Comparison of ENCODE assay signal across 35 cellular contexts in the genomic region with DNA sequence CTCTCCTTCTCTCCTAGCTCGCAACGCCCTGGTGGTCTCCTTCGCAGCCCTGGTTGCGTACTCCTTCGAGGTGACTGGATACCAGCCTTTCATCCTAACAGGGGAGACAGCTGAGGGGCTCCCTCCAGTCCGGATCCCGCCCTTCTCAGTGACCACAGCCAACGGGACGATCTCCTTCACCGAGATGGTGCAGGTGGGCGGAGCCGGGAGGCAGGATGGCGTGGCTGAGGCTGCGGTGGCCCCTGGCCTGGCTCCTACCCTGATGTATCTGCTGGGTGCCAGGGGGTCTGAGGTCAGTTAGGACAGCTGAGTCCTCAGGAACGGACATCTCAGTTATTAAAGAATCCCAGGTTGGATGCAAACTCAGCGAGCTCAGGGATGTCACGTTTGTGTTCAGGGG.
"Had no signal": no experiment of that assay in that cellular context is flagged by ENCODE, and none has a peak within 500 bp of the region (broad histone marks: within the 10 kb centered on the region; RNA-seq: fewer than 3 reads in every experiment).

No MANE protein-coding gene starts in this region.

- H3K4me1 ChIP-seq: adrenal gland, body of pancreas, esophagus squamous epithelium, gastroesophageal sphincter had no signal

- ATAC-seq: activated CD4-positive, alpha-beta T cell treated with anti-CD3 and anti-CD28 coated beads for 36 hours; activated CD8-positive, alpha-beta memory T cell treated with anti-CD3 and anti-CD28 coated beads, Interleukin-2, amount 10 ng/mL, durations not matched to agents 7 days and 5 days; activated CD8-positive, alpha-beta T cell treated with anti-CD3 and anti-CD28 coated beads, Interleukin-2, amount 10 ng/mL, durations not matched to agents 7 days and 5 days; activated naive CD8-positive, alpha-beta T cell treated with anti-CD3 and anti-CD28 coated beads, Interleukin-2, amount 50 U/mL, for 24 hours; body of pancreas; effector memory CD8-positive, alpha-beta T cell; gastroesophageal sphincter; T-helper 17 cell had no signal

- H3K4me1 Mint-ChIP-seq: activated CD4-positive, alpha-beta T cell treated with anti-CD3 and anti-CD28 coated beads for 36 hours; activated CD4-positive, alpha-beta T cell treated with anti-CD3 and anti-CD28 coated beads, Interleukin-2, amount 10 ng/mL, durations not matched to agents 24 days and 14 days; activated CD8-positive, alpha-beta memory T cell treated with anti-CD3 and anti-CD28 coated beads, Interleukin-2, amount 10 ng/mL, durations not matched to agents 7 days and 5 days; activated naive CD4-positive, alpha-beta T cell treated with anti-CD3 and anti-CD28 coated beads, Interleukin-2, amount 50 U/mL, for 24 hours; activated naive CD8-positive, alpha-beta T cell treated with anti-CD3 and anti-CD28 coated beads for 36 hours; activated naive CD8-positive, alpha-beta T cell treated with anti-CD3 and anti-CD28 coated beads, Interleukin-2, amount 50 U/mL, for 24 hours had no signal

- H3K4me3 ChIP-seq: adrenal gland, body of pancreas, esophagus squamous epithelium, gastroesophageal sphincter had no signal

- H3K27ac ChIP-seq: adrenal gland, body of pancreas, epithelial cell of prostate, esophagus squamous epithelium, gastroesophageal sphincter, WERI-Rb-1 had no signal

- H3K4me3 Mint-ChIP-seq: activated CD4-positive, alpha-beta memory T cell treated with anti-CD3 and anti-CD28 coated beads for 36 hours; activated CD4-positive, alpha-beta T cell treated with anti-CD3 and anti-CD28 coated beads for 36 hours; activated CD4-positive, alpha-beta T cell treated with anti-CD3 and anti-CD28 coated beads, Interleukin-2, amount 10 ng/mL, durations not matched to agents 24 days and 14 days; activated CD8-positive, alpha-beta memory T cell treated with anti-CD3 and anti-CD28 coated beads, Interleukin-2, amount 10 ng/mL, durations not matched to agents 7 days and 5 days; activated CD8-positive, alpha-beta T cell treated with anti-CD3 and anti-CD28 coated beads, Interleukin-2, amount 10 ng/mL, durations not matched to agents 7 days and 5 days; activated naive CD4-positive, alpha-beta T cell treated with anti-CD3 and anti-CD28 coated beads for 36 hours; activated naive CD4-positive, alpha-beta T cell treated with anti-CD3 and anti-CD28 coated beads, Interleukin-2, amount 50 U/mL, for 24 hours; activated naive CD8-positive, alpha-beta T cell treated with anti-CD3 and anti-CD28 coated beads for 36 hours; activated naive CD8-positive, alpha-beta T cell treated with anti-CD3 and anti-CD28 coated beads, Interleukin-2, amount 50 U/mL, for 24 hours; activated T-helper 1 cell treated with anti-CD3 and anti-CD28 coated beads, Interleukin-12 subunit alpha, Interleukin-12 subunit beta, Interleukin-2, Interleukin-4 antibody, amounts not matched to agents 30 ng/mL and 10 ng/mL and 1 ng/mL, durations not matched to agents 14 hours and 24 hours and 36 hours; effector memory CD8-positive, alpha-beta T cell; T-helper 17 cell; T-helper 2 cell treated with Interferon-gamma antibody and Interleukin-4, amounts not matched to agents 5 μg/mL and 100 μg/mL, for 36 hours had no signal

- H3K27ac Mint-ChIP-seq: activated CD4-positive, alpha-beta memory T cell treated with anti-CD3 and anti-CD28 coated beads for 36 hours; activated CD4-positive, alpha-beta T cell treated with anti-CD3 and anti-CD28 coated beads for 36 hours; activated CD4-positive, alpha-beta T cell treated with anti-CD3 and anti-CD28 coated beads, Interleukin-2, amount 10 ng/mL, durations not matched to agents 24 days and 14 days; activated CD8-positive, alpha-beta memory T cell treated with anti-CD3 and anti-CD28 coated beads, Interleukin-2, amount 10 ng/mL, durations not matched to agents 7 days and 5 days; activated CD8-positive, alpha-beta T cell treated with anti-CD3 and anti-CD28 coated beads, Interleukin-2, amount 10 ng/mL, durations not matched to agents 7 days and 5 days; activated naive CD4-positive, alpha-beta T cell treated with anti-CD3 and anti-CD28 coated beads for 36 hours; activated naive CD4-positive, alpha-beta T cell treated with anti-CD3 and anti-CD28 coated beads, Interleukin-2, amount 50 U/mL, for 24 hours; activated naive CD8-positive, alpha-beta T cell treated with anti-CD3 and anti-CD28 coated beads for 36 hours; activated naive CD8-positive, alpha-beta T cell treated with anti-CD3 and anti-CD28 coated beads, Interleukin-2, amount 50 U/mL, for 24 hours; activated T-helper 1 cell treated with anti-CD3 and anti-CD28 coated beads, Interleukin-12 subunit alpha, Interleukin-12 subunit beta, Interleukin-2, Interleukin-4 antibody, amounts not matched to agents 30 ng/mL and 10 ng/mL and 1 ng/mL, durations not matched to agents 14 hours and 24 hours and 36 hours; activated T-helper 2 cell treated with anti-CD3 and anti-CD28 coated beads, Interferon-gamma antibody, Interleukin-2, Interleukin-4, amounts not matched to agents 10 μg/mL and 5 μg/mL and 100 μg/mL, durations not matched to agents 14 hours and 24 hours and 36 hours; effector memory CD8-positive, alpha-beta T cell; T-helper 17 cell; T-helper 2 cell treated with Interferon-gamma antibody and Interleukin-4, amounts not matched to agents 5 μg/mL and 100 μg/mL, for 36 hours had no signal

- H3K27me3 ChIP-seq: adrenal gland, body of pancreas, esophagus squamous epithelium, gastroesophageal sphincter had no signal

- DNase-seq: activated CD4-positive, alpha-beta memory T cell treated with anti-CD3 and anti-CD28 coated beads for 36 hours; activated CD4-positive, alpha-beta T cell treated with anti-CD3 and anti-CD28 coated beads for 36 hours; activated CD4-positive, alpha-beta T cell treated with anti-CD3 and anti-CD28 coated beads, Interleukin-2, amount 10 ng/mL, durations not matched to agents 24 days and 14 days; activated CD4-positive, CD25-positive, alpha-beta regulatory T cell; activated CD4-positive, CD25-positive, alpha-beta regulatory T cell treated with anti-CD3 and anti-CD28 coated beads, Interleukin-2, amount 50 U/mL, for 72 hours; activated CD8-positive, alpha-beta memory T cell treated with anti-CD3 and anti-CD28 coated beads, Interleukin-2, amount 10 ng/mL, durations not matched to agents 7 days and 5 days; activated CD8-positive, alpha-beta memory T cell treated with anti-CD3 and anti-CD28 coated beads, Interleukin-2, amount 50 U/mL, for 4 hours; activated CD8-positive, alpha-beta T cell treated with anti-CD3 and anti-CD28 coated beads, Interleukin-2, amount 10 ng/mL, durations not matched to agents 7 days and 5 days; activated effector memory CD4-positive, alpha-beta T cell treated with anti-CD3 and anti-CD28 coated beads, Interleukin-2, amount 50 U/mL, for 16 hours; activated naive CD4-positive, alpha-beta T cell treated with anti-CD3 and anti-CD28 coated beads for 36 hours; activated naive CD8-positive, alpha-beta T cell treated with anti-CD3 and anti-CD28 coated beads for 36 hours; activated naive CD8-positive, alpha-beta T cell treated with anti-CD3 and anti-CD28 coated beads, Interleukin-2, amount 50 U/mL, for 24 hours; activated T-cell treated with anti-CD3 and anti-CD28 coated beads, Interleukin-2, amount 50 U/mL, for 1 hour; activated T-cell treated with anti-CD3 and anti-CD28 coated beads, Interleukin-2, amount 50 U/mL, for 48 hours; adrenal gland; amygdala; aorta; body of pancreas; caudate nucleus; cortex of kidney; dermis blood vessel endothelial cell; effector CD4-positive, alpha-beta T cell; effector memory CD8-positive, alpha-beta T cell; esophagus squamous epithelium; foreskin melanocyte; T-helper 1 cell; T-helper 17 cell; T1000; WERI-Rb-1 had no signal

- H3K27me3 Mint-ChIP-seq: activated CD4-positive, alpha-beta memory T cell treated with anti-CD3 and anti-CD28 coated beads for 36 hours; activated CD4-positive, alpha-beta T cell treated with anti-CD3 and anti-CD28 coated beads for 36 hours; activated CD4-positive, alpha-beta T cell treated with anti-CD3 and anti-CD28 coated beads, Interleukin-2, amount 10 ng/mL, durations not matched to agents 24 days and 14 days; activated CD8-positive, alpha-beta memory T cell treated with anti-CD3 and anti-CD28 coated beads, Interleukin-2, amount 10 ng/mL, durations not matched to agents 7 days and 5 days; activated naive CD4-positive, alpha-beta T cell treated with anti-CD3 and anti-CD28 coated beads, Interleukin-2, amount 50 U/mL, for 24 hours; activated naive CD8-positive, alpha-beta T cell treated with anti-CD3 and anti-CD28 coated beads for 36 hours; activated naive CD8-positive, alpha-beta T cell treated with anti-CD3 and anti-CD28 coated beads, Interleukin-2, amount 50 U/mL, for 24 hours; effector memory CD8-positive, alpha-beta T cell; T-helper 17 cell had no signal
